Comparison of ENCODE assay signal across 19 cellular contexts in the genomic region with DNA sequence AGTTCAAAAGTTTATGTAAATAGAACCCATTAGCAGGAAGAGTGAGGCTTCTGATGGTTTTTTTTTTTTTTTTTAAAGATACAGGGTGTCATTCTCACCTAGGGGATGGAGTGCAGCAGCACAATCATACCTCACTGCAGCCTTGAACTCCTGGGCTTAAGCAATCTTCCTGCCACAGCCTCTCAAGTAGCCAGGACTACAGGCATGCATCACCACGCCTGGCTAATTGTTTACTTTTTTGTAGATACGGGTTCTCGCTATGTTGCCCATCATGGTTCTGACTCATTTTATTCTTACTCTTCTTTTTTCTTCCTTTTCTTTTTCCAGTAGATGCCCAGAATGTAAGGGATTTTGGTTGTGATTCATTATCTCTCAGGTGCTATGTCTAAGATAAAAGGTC.
DNase-seq lines count a peak whose midpoint lies in the region; TF ChIP-seq lines count a peak whose summit lies in the region.
"Had no signal": no experiment of that assay in that cellular context is flagged by ENCODE, and none has a peak within 500 bp of the region (broad histone marks: within the 10 kb centered on the region; RNA-seq: fewer than 3 reads in every experiment).

No MANE protein-coding gene starts in this region.

- H3K27ac ChIP-seq in ascending aorta: no peak overlapping the region
- H3K27ac ChIP-seq: A549, C4-2B, HL-60 had no signal

- in situ Hi-C loops in Caki2 (cut with HindIII; ENCODE audit: low pct_unique_long_range_greater_than_20kb, low sequenced_read_pairs): no loop called here

- no peaks in the 10 kb centered on the region for H3K27me3 ChIP-seq in ascending aorta

- intact Hi-C loops in ascending aorta (cut with DNase I): no loop called here

- DNase-seq in Caki2 (ENCODE audit: low read depth): peak; percentile 12
- DNase-seq in M059J (ENCODE audit: low read depth): peak; percentile 23
- DNase-seq in iris pigment epithelial cell (ENCODE audit: low read depth): peak; percentile 6
- no peak for DNase-seq in hepatic stellate cell (ENCODE audit: low spot score)
- no peak for DNase-seq in 8988T
- no peak for DNase-seq in ascending aorta (ENCODE audit: low spot score in 2 of 2)
- DNase-seq: AML-193; Caco-2; CD4-positive, alpha-beta T cell; DMS153; DMS79; GDM1; H7; HFFc6; IMR-90 had no signal

- no peaks in the 10 kb centered on the region for H3K4me1 ChIP-seq in ascending aorta
- H3K4me1 ChIP-seq: A549, Caco-2 had no signal

- H3K4me3 ChIP-seq in ascending aorta: no peak overlapping the region
- H3K4me3 ChIP-seq: A549, GM23338 had no signal

- H3K9me3 ChIP-seq in ascending aorta: no peaks in the 10 kb centered on the region
- H3K9me3 ChIP-seq: A549, Caco-2 had no signal

- TF ChIP-seq CTCF in ascending aorta (IDR thresholded peaks at IDR 0.05): no peak

- no peaks in the 10 kb centered on the region for H3K36me3 ChIP-seq in ascending aorta

Comparison
In these comparisons a context has a peak if more than half of its experiments do, and no peak if none do; other contexts are left out.
1. DNase-seq: peak in Caki2 (single experiment), M059J (single experiment) and iris pigment epithelial cell (single experiment); none in hepatic stellate cell (single experiment), 8988T (single experiment) and ascending aorta (0 of 2).